8 cellular contexts compared by ENCODE assay signal in the genomic region with DNA sequence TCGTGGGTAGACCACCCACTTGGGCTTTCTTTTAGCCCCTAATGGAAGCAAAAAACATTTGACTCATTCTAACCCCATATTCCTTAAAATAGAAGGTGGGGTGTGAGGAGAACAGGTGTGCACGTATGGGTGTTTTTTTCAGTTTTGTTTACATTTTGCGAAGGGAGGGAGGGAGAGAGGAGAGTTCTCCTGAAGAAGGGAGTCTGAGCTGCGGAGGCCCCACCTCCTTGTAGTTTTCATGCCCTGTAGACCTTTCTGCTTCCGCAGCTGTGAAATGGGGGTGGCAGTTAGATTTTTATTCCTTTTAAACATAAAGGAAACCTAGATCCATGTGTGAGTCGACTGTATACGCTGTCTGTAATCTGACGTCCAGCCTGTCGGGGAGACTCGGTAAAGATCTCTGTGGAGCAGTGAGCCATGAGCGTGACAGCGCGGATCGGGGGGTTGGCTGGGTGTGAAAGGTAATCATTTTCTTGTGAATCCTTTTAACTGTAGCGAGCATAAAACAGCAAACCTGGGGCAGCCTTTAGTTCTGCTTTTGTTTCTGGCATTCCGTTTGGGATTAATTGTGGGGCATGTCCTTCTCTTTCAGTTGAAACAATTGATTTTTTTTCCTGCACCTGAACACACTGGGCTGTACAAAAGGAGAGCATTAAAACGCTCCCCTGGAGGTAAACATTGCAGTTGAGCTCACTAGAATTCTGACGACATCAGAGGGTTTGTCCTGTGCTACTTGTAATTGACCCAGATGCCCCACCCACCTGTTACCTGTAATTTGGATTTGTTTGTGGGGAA. TPM values are rescaled to one million over a fixed set of nuclear protein-coding genes. Genes with fewer than 3 reads are reported as not detected.
DNase-seq lines count a peak whose midpoint lies in the region; ATAC-seq, FAIRE-seq and TF ChIP-seq lines count a peak whose summit lies in the region.

No MANE protein-coding gene starts in this region.

- H3K27me3 ChIP-seq in left ventricle myocardium inferior (ENCODE audit: low read depth) = no peaks in the 10 kb centered on the region

- no peak for TF ChIP-seq CTCF in left ventricle myocardium inferior (IDR thresholded peaks at IDR 0.05; ENCODE audit: borderline replicate concordance)

- H3K36me3 ChIP-seq in left ventricle myocardium inferior = peaks cover 9% of the 10 kb centered on the region

- no peak for FAIRE-seq in frontal cortex (lab: Jason Lieb, UNC)

- no peaks in the 10 kb centered on the region for H3K9me3 ChIP-seq in left ventricle myocardium inferior (replicated peaks)

- DNase-seq in left ventricle myocardium inferior = no peak
- no peak for DNase-seq in Right ventricle myocardium superior
- DNase-seq in SW480 (ENCODE audit: low spot score) = peak; percentile 23
- DNase-seq in frontal cortex (ENCODE audit: low spot score in 2 of 2) = peak; percentile 13 to 16
- no peak for DNase-seq in GDM1 (lab: John Stamatoyannopoulos, UW)
- no peak for DNase-seq in NCI-H1092 (lab: John Stamatoyannopoulos, UW)
- DNase-seq in amniotic stem cell (lab: John Stamatoyannopoulos, UW) = no peak

- intact Hi-C loops in left ventricle myocardium inferior (cut with micrococcal nuclease) = no loop called here
- intact Hi-C loops in Right ventricle myocardium superior (cut with DNase I) = no loop called here

- H3K4me1 ChIP-seq in left ventricle myocardium inferior = peaks cover 73% of the 10 kb centered on the region

- ATAC-seq in Right ventricle myocardium superior (ENCODE audit: poor library complexity) = no peak

- H3K4me3 ChIP-seq in left ventricle myocardium inferior (peak overlapping the region; percentile 96), skin epidermis (peak overlapping the region; percentile 77 to 93 (median 82))

- H3K27ac ChIP-seq in left ventricle myocardium inferior (replicated peaks) = no peak overlapping the region
- H3K27ac ChIP-seq in skin epidermis = peak overlapping the region in 8 of 21 experiments; percentile 35 to 98 (median 94)

RNA-seq across cellular contexts. Expression of a gene that starts 2.3 kb away (rescaled TPM):
- total RNA-seq in left ventricle myocardium inferior (32.3 TPM), Right ventricle myocardium superior (34.2 TPM), frontal cortex (38.3 TPM)

RNA-seq across cellular contexts. Expression of a gene that starts 42.9 kb away (rescaled TPM):
- total RNA-seq in left ventricle myocardium inferior (1.2 TPM), Right ventricle myocardium superior (not detected), frontal cortex (not detected)

Comparison
In these comparisons a context has a peak if more than half of its experiments do, and no peak if none do; other contexts are left out.
1. DNase-seq: peak in SW480 (single experiment) and frontal cortex (2 of 2); none in left ventricle myocardium inferior (single experiment), Right ventricle myocardium superior (single experiment), GDM1 (single experiment), NCI-H1092 (single experiment) and amniotic stem cell (single experiment).